17 cellular contexts compared by ENCODE assay signal in the genomic region with DNA sequence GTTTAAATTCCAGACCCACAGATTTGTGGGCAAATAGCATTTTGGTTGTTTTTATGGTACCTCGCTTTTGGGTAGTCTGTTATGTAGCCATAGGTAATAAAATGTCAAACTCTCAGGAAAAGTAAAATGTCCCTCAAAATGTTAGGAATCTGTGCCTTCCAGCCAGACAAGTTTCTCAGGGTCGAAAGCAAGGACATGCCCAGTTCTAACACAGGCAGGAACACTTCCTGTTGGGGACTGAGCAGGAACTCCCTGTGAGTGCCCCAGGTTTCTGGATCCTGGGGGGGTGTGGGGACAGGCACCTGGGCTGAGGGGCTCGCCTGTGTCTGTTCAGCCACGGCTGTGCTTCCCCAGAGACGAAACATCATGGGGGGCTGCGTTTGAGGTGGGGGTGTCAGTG.
"Had no signal": no experiment of that assay in that cellular context is flagged by ENCODE, and none has a peak within 500 bp of the region (broad histone marks: within the 10 kb centered on the region; RNA-seq: fewer than 3 reads in every experiment).

No MANE protein-coding gene starts in this region.

- FAIRE-seq: astrocyte, keratinocyte had no signal

- H3K27ac ChIP-seq: foreskin keratinocyte, left lung, right atrium auricular region, skin epidermis, stomach, upper lobe of left lung had no signal

- H3K27me3 ChIP-seq: adrenal gland, foreskin keratinocyte, left lung, right atrium auricular region, stomach, upper lobe of left lung had no signal

- H3K36me3 ChIP-seq: adrenal gland, left lung, right atrium auricular region, stomach, upper lobe of left lung had no signal

- H3K9me3 ChIP-seq: adrenal gland, left lung, right atrium auricular region, stomach, upper lobe of left lung had no signal

- DNase-seq: activated CD4-positive, alpha-beta T cell treated with anti-CD3 and anti-CD28 coated beads, Interleukin-2, amount 50 U/mL, for 4 hours; activated gamma-delta T cell; activated T-cell treated with anti-CD3 and anti-CD28 coated beads, Interleukin-2, amount 50 U/mL, for 72 hours; dermis blood vessel endothelial cell; effector memory CD8-positive, alpha-beta T cell; foreskin keratinocyte; glutamatergic neuron; hypothalamus; left lung; stomach had no signal

- H3K4me1 ChIP-seq: upper lobe of left lung had no signal

- H3K4me3 ChIP-seq: adrenal gland, left lung, right atrium auricular region, skin epidermis, stomach, upper lobe of left lung had no signal

- ATAC-seq: activated CD4-positive, CD25-positive, alpha-beta regulatory T cell treated with anti-CD3 and anti-CD28 coated beads, Interleukin-2, amount 50 U/mL, for 24 hours; activated T-cell treated with anti-CD3 and anti-CD28 coated beads, Interleukin-2, amount 50 U/mL, for 72 hours; effector memory CD8-positive, alpha-beta T cell; foreskin keratinocyte; left lung had no signal
